ENCODE assay signal across 5 cellular contexts in the genomic region with DNA sequence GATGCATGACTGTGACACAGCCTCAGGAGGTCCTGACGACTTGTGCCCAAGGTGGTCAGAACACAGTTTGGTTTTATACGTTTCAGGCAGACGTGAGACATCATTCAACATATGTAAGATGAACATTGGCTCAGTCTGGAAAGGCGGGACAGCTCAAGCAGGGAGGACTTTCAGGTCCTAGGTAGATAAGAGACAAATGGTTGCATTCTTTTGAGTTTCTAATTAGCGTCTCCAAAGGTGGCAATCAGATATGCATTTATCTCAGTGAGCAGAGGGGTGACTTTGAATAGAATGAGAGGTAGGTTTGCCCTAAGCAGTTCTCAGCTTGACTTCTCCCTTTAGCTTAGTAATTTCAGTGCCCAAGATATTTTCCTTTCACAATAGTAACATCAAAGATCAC. TPM values are rescaled to one million over a fixed set of nuclear protein-coding genes. Genes with fewer than 3 reads are reported as not detected.
"Had no signal": no experiment of that assay in that cellular context is flagged by ENCODE, and none has a peak within 500 bp of the region (broad histone marks: within the 10 kb centered on the region; RNA-seq: fewer than 3 reads in every experiment).

No MANE protein-coding gene starts in this region.

RNA-seq across cellular contexts. Expression of a gene that starts 22.5 kb away (rescaled TPM):
- total RNA-seq: H4, HT-29 had no signal
- polyA plus RNA-seq: IgD-negative memory B cell had no signal

RNA-seq across cellular contexts. Expression of a gene that starts 43.8 kb away (rescaled TPM):
- total RNA-seq: GM23248, H9 had no signal
- polyA plus RNA-seq: GM23248 had no signal
